ENCODE assay signal across 8 cellular contexts in the genomic region with DNA sequence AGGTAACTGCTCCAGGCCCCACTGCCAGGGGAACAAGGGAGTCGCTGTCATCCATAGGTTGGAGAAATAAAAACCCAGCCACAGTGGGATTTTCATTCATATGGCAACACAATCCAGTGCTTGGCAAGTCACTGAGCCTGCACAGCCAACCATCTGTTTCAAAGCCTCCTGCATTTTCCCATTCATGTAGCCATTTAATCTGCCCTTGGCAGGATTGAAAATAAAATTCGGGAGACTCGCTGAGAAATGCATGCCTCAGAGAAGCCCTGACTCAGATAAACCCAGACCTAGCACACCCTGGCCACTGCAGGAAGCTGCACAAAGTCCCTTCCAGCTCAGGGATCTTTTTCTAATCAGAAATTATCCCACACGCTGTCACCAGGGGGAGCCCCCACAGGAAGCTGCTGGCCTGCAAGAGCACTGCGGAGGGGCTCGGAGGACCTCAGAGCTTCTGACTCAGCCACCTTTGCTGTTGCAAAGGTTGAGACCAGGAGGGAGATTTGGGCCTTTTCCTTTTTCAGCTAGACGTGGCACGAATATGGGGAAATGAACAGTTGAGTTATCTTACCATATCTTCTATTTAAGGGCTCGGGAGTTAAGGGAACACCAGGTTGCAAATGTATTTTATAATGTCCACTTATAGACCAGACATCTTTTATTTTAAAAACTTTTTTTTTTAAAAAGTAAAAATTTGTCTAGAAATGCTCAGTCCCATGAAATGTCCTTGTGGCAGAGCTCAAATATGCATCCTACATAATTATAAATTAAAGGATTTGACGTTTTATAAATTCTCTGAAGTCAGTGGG.
DNase-seq lines count a peak whose midpoint lies in the region; ATAC-seq and TF ChIP-seq lines count a peak whose summit lies in the region.

No MANE protein-coding gene starts in this region.

- H3K4me3 ChIP-seq in OCI-LY7 (ENCODE audit: low read depth, low read length, poor library complexity, severe bottlenecking) (no peak overlapping the region), fibroblast of lung (replicated peaks in 1 of 4; ENCODE audit: control extremely low read depth in 1 of 4, insufficient read depth in 1 of 4, low read depth in 3 of 4, low read length in 4 of 4) (no peak overlapping the region), neuronal stem cell (ENCODE audit: low read length in 2 of 2) (no peak overlapping the region), suprapubic skin (no peak overlapping the region)

- ATAC-seq in GM19467 (IDR thresholded peaks at IDR 0.05; ENCODE audit: unreplicated experiment), result peak; percentile 93
- ATAC-seq in HG03558 (IDR thresholded peaks at IDR 0.05; ENCODE audit: extremely low read depth, unreplicated experiment), result peak; percentile 87

- H3K27me3 ChIP-seq in fibroblast of lung (ENCODE audit: control insufficient read depth, insufficient read depth, low read length), result no peaks in the 10 kb centered on the region
- peaks cover 0 to 4% (median 0%) of the 10 kb centered on the region in 3 experiments for H3K27me3 ChIP-seq in neuronal stem cell (ENCODE audit: control insufficient read depth in 3 of 3, insufficient read depth in 3 of 3, low read depth in 1 of 3, low read length in 3 of 3)
- H3K27me3 ChIP-seq in suprapubic skin, result no peaks in the 10 kb centered on the region

- H3K79me2 ChIP-seq in OCI-LY7 (ENCODE audit: insufficient read depth, low read depth, low read length) (no peaks in the 10 kb centered on the region), fibroblast of lung (ENCODE audit: control insufficient read depth, insufficient read depth, low read length) (no peaks in the 10 kb centered on the region)

- H3K79me1 ChIP-seq in neuronal stem cell (ENCODE audit: low read depth, low read length), result no peaks in the 10 kb centered on the region

- no peak for TF ChIP-seq POLR2A in suprapubic skin (IDR thresholded peaks at IDR 0.05)

- no peak overlapping the region for H4K91ac ChIP-seq in neuronal stem cell (ENCODE audit: low read depth, low read length, poor library complexity)

- TF ChIP-seq CTCF in OCI-LY7 (conservative IDR thresholded peaks at IDR 0.05; ENCODE audit: low read length), result peak; percentile 85
- peak; percentile 89 to 90 for TF ChIP-seq CTCF in fibroblast of lung (conservative IDR thresholded peaks at IDR 0.05 in 1 of 2, IDR thresholded peaks at IDR 0.05 in 1 of 2; ENCODE audit: low read depth in 1 of 2, low read length in 2 of 2)
- TF ChIP-seq CTCF in suprapubic skin (IDR thresholded peaks at IDR 0.05), result peak; percentile 41 to 72

- H2BK5ac ChIP-seq in neuronal stem cell (ENCODE audit: low read length), result no peak overlapping the region

- CTCF ChIA-PET in OCI-LY7 (lab: Charles Lee; ENCODE audit: unreplicated experiment), result no interaction called here

- H3K27ac ChIP-seq in OCI-LY7 (ENCODE audit: low read depth, low read length, poor library complexity, severe bottlenecking) (no peak overlapping the region), fibroblast of lung (ENCODE audit: insufficient read depth, low read length) (no peak overlapping the region), neuronal stem cell (replicated peaks; ENCODE audit: low read length) (no peak overlapping the region), suprapubic skin (no peak overlapping the region)

- H3K4ac ChIP-seq in neuronal stem cell (ENCODE audit: low read length), result no peak overlapping the region

- no peak overlapping the region for H2BK120ac ChIP-seq in neuronal stem cell (ENCODE audit: low read depth, low read length)

- no peak overlapping the region for H3K14ac ChIP-seq in neuronal stem cell (ENCODE audit: low read length)

- H3K23ac ChIP-seq in neuronal stem cell (ENCODE audit: low read depth, low read length, poor library complexity), result no peak overlapping the region

- H2BK12ac ChIP-seq in neuronal stem cell (ENCODE audit: low read length), result no peak overlapping the region

- no CpG with 5 or more reads among the region's 10 CpGs for WGBS in neuronal stem cell (ENCODE audit: extremely low coverage in 2 of 2, insufficient read length in 2 of 2, insufficient replicate concordance in 1 of 2), 2 donors
- 31% methylated on average over 10 of the region's 10 CpGs for WGBS in suprapubic skin

- H2BK15ac ChIP-seq in neuronal stem cell (ENCODE audit: low read length), result no peak overlapping the region

- H3K4me1 ChIP-seq in OCI-LY7 (ENCODE audit: insufficient read depth, low read length, poor library complexity, severe bottlenecking) (no peaks in the 10 kb centered on the region), fibroblast of lung (ENCODE audit: control insufficient read depth, extremely low read depth, insufficient read depth, low read length) (no peaks in the 10 kb centered on the region), neuronal stem cell (ENCODE audit: control insufficient read depth in 2 of 2, insufficient read depth in 1 of 2, low read depth in 1 of 2, low read length in 2 of 2) (peaks cover 0 to 2% of the 10 kb centered on the region in 2 donors), suprapubic skin (peaks cover 9% of the 10 kb centered on the region)

- H4K20me1 ChIP-seq in OCI-LY7 (ENCODE audit: insufficient read depth, low read length) (no peaks in the 10 kb centered on the region), fibroblast of lung (ENCODE audit: control insufficient read depth, extremely low read depth, insufficient read depth, low read length) (no peaks in the 10 kb centered on the region)

- no peak overlapping the region for H2AFZ ChIP-seq in OCI-LY7 (ENCODE audit: low read length)
- no peak overlapping the region for H2AFZ ChIP-seq in fibroblast of lung (ENCODE audit: low read length)
- H2AFZ ChIP-seq in neuronal stem cell (ENCODE audit: low read length), result peak overlapping the region; percentile 53

- H3K4me2 ChIP-seq in OCI-LY7 (ENCODE audit: low read length) (no peak overlapping the region), fibroblast of lung (ENCODE audit: extremely low read depth, insufficient read depth, low read length) (peak overlapping the region; percentile 23), neuronal stem cell (ENCODE audit: insufficient read depth, low read length, poor library complexity, severe bottlenecking) (peak overlapping the region; percentile 26)

- peak; percentile 89 for DNase-seq in DMS 273 treated with DMSO at 0.1 percent for 48 hours (lab: John Stamatoyannopoulos, UW)
- DNase-seq in OCI-LY7 (ENCODE audit: low spot score), result peak; percentile 58
- peak; percentile 52 for DNase-seq in activated T-cell treated with anti-CD3 and anti-CD28 coated beads, Interleukin-2, amount 50 U/mL, for 1 hour
- peak; percentile 68 to 73 for DNase-seq in fibroblast of lung (ENCODE audit: low read depth in 2 of 2)
- DNase-seq in neuronal stem cell (ENCODE audit: low spot score), result peak; percentile 61
- DNase-seq in suprapubic skin (ENCODE audit: low spot score in 2 of 2), result peak in 1 of 2 donors; percentile 68

- H3K36me3 ChIP-seq in OCI-LY7 (ENCODE audit: insufficient read depth, low read length) (no peaks in the 10 kb centered on the region), fibroblast of lung (ENCODE audit: control insufficient read depth, insufficient read depth, low read length) (no peaks in the 10 kb centered on the region), neuronal stem cell (replicated peaks in 1 of 2; ENCODE audit: control insufficient read depth in 2 of 2, insufficient read depth in 2 of 2, low read length in 2 of 2) (no peaks in the 10 kb centered on the region), suprapubic skin (no peaks in the 10 kb centered on the region)

- no peak for TF ChIP-seq EP300 in suprapubic skin (IDR thresholded peaks at IDR 0.05)

- H2AK5ac ChIP-seq in neuronal stem cell (ENCODE audit: low read depth, low read length), result no peak overlapping the region

- intact Hi-C loops in OCI-LY7 (cut with micrococcal nuclease; ENCODE audit: unreplicated experiment), result no loop called here

- POLR2A ChIA-PET in OCI-LY7 (lab: Charles Lee), result no interaction called here

- H4K8ac ChIP-seq in neuronal stem cell (ENCODE audit: low read depth, low read length), result no peak overlapping the region

- H3K9me3 ChIP-seq in OCI-LY7 (ENCODE audit: low read length) (no peaks in the 10 kb centered on the region), fibroblast of lung (ENCODE audit: control insufficient read depth, insufficient read depth, low read depth, low read length) (no peaks in the 10 kb centered on the region), neuronal stem cell (replicated peaks in 1 of 2; ENCODE audit: control insufficient read depth in 2 of 2, insufficient read depth in 1 of 2, low read depth in 1 of 2, low read length in 2 of 2) (no peaks in the 10 kb centered on the region), suprapubic skin (no peaks in the 10 kb centered on the region)

- H3K18ac ChIP-seq in neuronal stem cell (ENCODE audit: low read length), result no peak overlapping the region

- no peaks in the 10 kb centered on the region for H3K9me2 ChIP-seq in OCI-LY7 (ENCODE audit: insufficient read depth, low read length)

- no TSS peak for BruUV-seq in OCI-LY7 (replicated peaks; lab: Mats Ljungman, UMichigan)

- H3K9ac ChIP-seq in fibroblast of lung (ENCODE audit: insufficient read depth, low read length) (no peak overlapping the region), neuronal stem cell (ENCODE audit: low read depth, low read length, poor library complexity) (no peak overlapping the region)
